Comparison of ENCODE assay signal across 30 cellular contexts in the genomic region with DNA sequence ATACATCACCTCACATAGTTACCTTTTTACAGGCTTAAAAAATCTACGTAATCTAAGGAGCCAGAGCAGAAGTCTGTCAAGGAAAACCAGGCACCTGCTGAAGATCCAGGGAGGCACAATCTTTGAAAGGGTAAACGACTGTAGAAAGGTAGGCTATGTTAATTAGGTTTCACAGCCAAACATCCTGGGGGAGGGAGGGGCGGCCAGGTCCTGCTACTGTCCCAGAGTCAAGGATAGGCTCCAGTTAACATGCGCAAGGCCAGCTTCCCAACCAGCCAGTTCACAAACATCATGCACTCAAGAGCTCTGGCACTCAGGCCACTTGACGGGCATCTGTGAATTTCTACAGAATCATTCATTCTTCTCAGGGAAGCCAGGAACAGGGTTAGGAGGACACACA.
"Had no signal": no experiment of that assay in that cellular context is flagged by ENCODE, and none has a peak within 500 bp of the region (broad histone marks: within the 10 kb centered on the region; RNA-seq: fewer than 3 reads in every experiment).

No MANE protein-coding gene starts in this region.

- H3K4me1 ChIP-seq: adrenal gland, body of pancreas, testis had no signal

- H3K36me3 ChIP-seq: adrenal gland, cardiac muscle cell, neural progenitor cell, right atrium auricular region, uterus had no signal

- H3K27ac Mint-ChIP-seq: activated T-helper 17 cell treated with anti-CD3 and anti-CD28 coated beads, Interleukin-2, amount 50 U/mL, for 72 hours; immature natural killer cell; neural progenitor cell; T-helper 2 cell treated with Interferon-gamma antibody and Interleukin-4, amounts not matched to agents 5 μg/mL and 100 μg/mL, for 36 hours; type B pancreatic cell had no signal

- H3K4me2 ChIP-seq: hepatocyte, neural progenitor cell had no signal

- H3K4me3 Mint-ChIP-seq: activated T-cell treated with anti-CD3 and anti-CD28 coated beads, Interleukin-2, amount 50 U/mL, for 24 hours; activated T-helper 17 cell treated with anti-CD3 and anti-CD28 coated beads, Interleukin-2, amount 50 U/mL, for 72 hours; effector memory CD8-positive, alpha-beta T cell; immature natural killer cell; naive thymus-derived CD4-positive, alpha-beta T cell; neural progenitor cell; T-helper 2 cell treated with Interferon-gamma antibody and Interleukin-4, amounts not matched to agents 5 μg/mL and 100 μg/mL, for 36 hours; type B pancreatic cell had no signal

- H3K9ac ChIP-seq: neural progenitor cell had no signal

- H3K9me3 ChIP-seq: adrenal gland, body of pancreas, gastroesophageal sphincter, right atrium auricular region, testis, uterus had no signal

- H3K9me3 Mint-ChIP-seq: activated T-cell treated with anti-CD3 and anti-CD28 coated beads, Interleukin-2, amount 50 U/mL, for 24 hours; activated T-helper 17 cell treated with anti-CD3 and anti-CD28 coated beads, Interleukin-2, amount 50 U/mL, for 72 hours; effector memory CD8-positive, alpha-beta T cell; immature natural killer cell; naive thymus-derived CD4-positive, alpha-beta T cell; T-helper 2 cell treated with Interferon-gamma antibody and Interleukin-4, amounts not matched to agents 5 μg/mL and 100 μg/mL, for 36 hours; type B pancreatic cell had no signal

- H3K27ac ChIP-seq: adrenal gland, body of pancreas, cardiac muscle cell, coronary artery, gastroesophageal sphincter, hepatocyte, neural progenitor cell, right atrium auricular region, testis, uterus had no signal

- H3K4me3 ChIP-seq: adrenal gland, body of pancreas, cardiac muscle cell, coronary artery, dorsolateral prefrontal cortex, gastroesophageal sphincter, hepatocyte, neural progenitor cell, right atrium auricular region, testis, uterus had no signal

- H3K27me3 Mint-ChIP-seq: activated T-cell treated with anti-CD3 and anti-CD28 coated beads, Interleukin-2, amount 50 U/mL, for 24 hours; activated T-helper 17 cell treated with anti-CD3 and anti-CD28 coated beads, Interleukin-2, amount 50 U/mL, for 72 hours; effector memory CD8-positive, alpha-beta T cell; naive thymus-derived CD4-positive, alpha-beta T cell; type B pancreatic cell had no signal

- H2AFZ ChIP-seq: hepatocyte, neural progenitor cell had no signal

- H3K27me3 ChIP-seq: adrenal gland, body of pancreas, cardiac muscle cell, dorsolateral prefrontal cortex, gastroesophageal sphincter, hepatocyte, neural progenitor cell, right atrium auricular region, testis, uterus had no signal

- H3K4me1 Mint-ChIP-seq: neural progenitor cell had no signal

- ATAC-seq: activated T-helper 17 cell treated with anti-CD3 and anti-CD28 coated beads, Interleukin-2, amount 50 U/mL, for 72 hours; body of pancreas; effector memory CD8-positive, alpha-beta T cell; gastroesophageal sphincter; left colon; naive thymus-derived CD4-positive, alpha-beta T cell; stimulated activated naive CD8-positive, alpha-beta T cell treated with anti-CD3 and anti-CD28 coated beads, Interleukin-15, Interleukin-2, amounts not matched to agents 100 U/mL and 50 U/mL, for 24 hours had no signal

- DNase-seq: activated CD4-positive, alpha-beta T cell treated with anti-CD3 and anti-CD28 coated beads for 4 hours; activated CD4-positive, alpha-beta T cell treated with anti-CD3 and anti-CD28 coated beads, Interleukin-2, amount 50 U/mL, for 4 hours; activated gamma-delta T cell treated with Interleukin-2 at 50 U/mL for 16 hours; activated naive CD4-positive, alpha-beta T cell treated with anti-CD3 and anti-CD28 coated beads, Interleukin-2, amount 50 U/mL, for 16 hours; activated T-cell treated with anti-CD3 and anti-CD28 coated beads, Interleukin-2, amount 50 U/mL, for 24 hours; adrenal gland; aorta; body of pancreas; dorsolateral prefrontal cortex; effector memory CD8-positive, alpha-beta T cell; erythroblast; immature natural killer cell; kidney; left colon; mammary epithelial cell; naive thymus-derived CD4-positive, alpha-beta T cell; stimulated activated CD4-positive, alpha-beta T cell treated with anti-CD3 and anti-CD28 coated beads, Interleukin-15, amount 100 ng/mL, for 24 hours; stimulated activated CD4-positive, alpha-beta T cell treated with anti-CD3 and anti-CD28 coated beads, Interleukin-2, amount 100 ng/mL, for 24 hours; stimulated activated naive CD8-positive, alpha-beta T cell treated with anti-CD3 and anti-CD28 coated beads, Interleukin-15, Interleukin-2, amounts not matched to agents 100 U/mL and 50 U/mL, for 24 hours; testis; uterus had no signal

- H3K79me2 ChIP-seq: hepatocyte had no signal
